In the genomic region with DNA sequence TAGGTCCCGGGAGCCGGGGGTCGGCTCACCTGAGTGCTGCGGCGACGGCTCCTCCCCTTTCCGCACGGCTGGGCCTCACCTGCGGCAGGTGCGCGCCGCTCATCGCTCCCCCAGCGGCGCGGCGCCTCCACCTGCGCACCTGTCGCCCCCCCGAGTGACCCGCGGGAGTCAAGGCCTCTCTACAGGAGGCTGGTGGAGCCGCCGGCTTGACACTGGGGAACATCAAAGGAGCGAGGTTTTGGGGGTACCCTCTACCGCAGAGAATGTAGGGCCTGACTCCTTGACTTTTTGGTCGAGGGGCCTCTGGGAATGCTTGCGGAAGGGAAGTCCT, we compare ENCODE assay signal across 8 cellular contexts. TPM values are rescaled to one million over a fixed set of nuclear protein-coding genes. Genes with fewer than 3 reads are reported as not detected.
DNase-seq lines count a peak whose midpoint lies in the region; ATAC-seq and TF ChIP-seq lines count a peak whose summit lies in the region.

No MANE protein-coding gene starts in this region.

- H3K9me3 ChIP-seq in MG63: no peaks in the 10 kb centered on the region
- no peaks in the 10 kb centered on the region for H3K9me3 ChIP-seq in T-helper 17 cell (ENCODE audit: control insufficient read depth, low read length, poor library complexity, severe bottlenecking)
- H3K9me3 ChIP-seq in uterus: no peaks in the 10 kb centered on the region

- H3K9me3 Mint-ChIP-seq in endothelial cell (ENCODE audit: unreplicated experiment) (no peaks in the 10 kb centered on the region), progenitor cell of endocrine pancreas (ENCODE audit: low read depth) (no peaks in the 10 kb centered on the region)

- peak overlapping the region in 1 of 2 donors; percentile 97 for H3K27ac ChIP-seq in uterus

- H3K36me3 ChIP-seq in MG63 (no peaks in the 10 kb centered on the region), uterus (no peaks in the 10 kb centered on the region)

- peak overlapping the region; percentile 79 for H3K4me3 ChIP-seq in MG63
- peak overlapping the region in 1 of 2 donors; percentile 7 for H3K4me3 ChIP-seq in uterus

- peaks cover 0 to 8% of the 10 kb centered on the region in 2 donors for H3K4me1 ChIP-seq in uterus

- intact Hi-C loops in uterus (cut with DNase I; ENCODE audit: low total_unique reads): loop anchor here (10.0 kb wide), 3 partner anchors 146 to 316 kb away; no protein-coding TSS in a partner anchor

- H3K27me3 Mint-ChIP-seq in endothelial cell (ENCODE audit: unreplicated experiment) (peaks cover 15% of the 10 kb centered on the region), progenitor cell of endocrine pancreas (peaks cover under 1% of the 10 kb centered on the region), T-helper 17 cell (no peaks in the 10 kb centered on the region)

- H3K27me3 ChIP-seq in MG63: no peaks in the 10 kb centered on the region
- no peaks in the 10 kb centered on the region for H3K27me3 ChIP-seq in uterus

- H3K27ac Mint-ChIP-seq in endothelial cell (ENCODE audit: unreplicated experiment) (no peak overlapping the region), progenitor cell of endocrine pancreas (peak overlapping the region; percentile 88), T-helper 17 cell (no peak overlapping the region)

- ATAC-seq in T-helper 17 cell (no peak), HG02938 (IDR thresholded peaks at IDR 0.05; ENCODE audit: unreplicated experiment) (no peak)

- peaks cover 3% of the 10 kb centered on the region for H3K36me3 Mint-ChIP-seq in endothelial cell (ENCODE audit: low read depth, unreplicated experiment)
- no peaks in the 10 kb centered on the region for H3K36me3 Mint-ChIP-seq in progenitor cell of endocrine pancreas (ENCODE audit: insufficient read depth)
- H3K36me3 Mint-ChIP-seq in T-helper 17 cell (ENCODE audit: low read depth): no peaks in the 10 kb centered on the region

- TF ChIP-seq CTCF in endothelial cell (IDR thresholded peaks at IDR 0.05; ENCODE audit: unreplicated experiment): no peak
- no peak for TF ChIP-seq CTCF in progenitor cell of endocrine pancreas (IDR thresholded peaks at IDR 0.05; ENCODE audit: unreplicated experiment)
- TF ChIP-seq CTCF in uterus (IDR thresholded peaks at IDR 0.05): no peak

- H3K4me1 Mint-ChIP-seq in endothelial cell (ENCODE audit: unreplicated experiment) (peaks cover 7% of the 10 kb centered on the region), progenitor cell of endocrine pancreas (ENCODE audit: low read depth) (peaks cover 38% of the 10 kb centered on the region), T-helper 17 cell (peaks cover 6% of the 10 kb centered on the region)

- H3K4me3 Mint-ChIP-seq in endothelial cell (ENCODE audit: unreplicated experiment): peak overlapping the region; percentile 51
- H3K4me3 Mint-ChIP-seq in progenitor cell of endocrine pancreas (ENCODE audit: low read depth): peak overlapping the region; percentile 94
- no peak overlapping the region for H3K4me3 Mint-ChIP-seq in T-helper 17 cell

- TF ChIP-seq POLR2A in uterus (IDR thresholded peaks at IDR 0.05): no peak

- peak; percentile 59 for DNase-seq in DMS53 treated with DMSO at 0.1 percent for 48 hours (lab: John Stamatoyannopoulos, UW; ENCODE audit: unreplicated experiment)
- DNase-seq in MG63: no peak
- no peak for DNase-seq in endothelial cell (ENCODE audit: low spot score)
- DNase-seq in progenitor cell of endocrine pancreas (ENCODE audit: low spot score, unreplicated experiment): no peak
- no peak for DNase-seq in T-helper 17 cell
- no peak for DNase-seq in uterus
- DNase-seq in NCI-H146 treated with DMSO at 0.1 percent for 48 hours (lab: John Stamatoyannopoulos, UW; ENCODE audit: unreplicated experiment): no peak

RNA-seq across cellular contexts. Expression of a gene that starts 0.5 kb away (rescaled TPM):
- 15.7 and 21.7 TPM in 2 replicates for total RNA-seq in MG63 (2014; rRNA removed; shearing (Covaris generic); ENCODE audit: low replicate concordance)
- total RNA-seq in endothelial cell (ENCODE audit: unreplicated experiment) (5.2 TPM), progenitor cell of endocrine pancreas (21.8 and 22.6 TPM in 2 replicates), T-helper 17 cell (1 to 10 TPM; 2.4 to 3.1 TPM), uterus (10 to 100 TPM in 2 of 4 donors, 1 to 10 TPM in 2; 1.8 to 31.0 (median 14.5) TPM)
